2 cellular contexts compared by ENCODE assay signal in the genomic region with DNA sequence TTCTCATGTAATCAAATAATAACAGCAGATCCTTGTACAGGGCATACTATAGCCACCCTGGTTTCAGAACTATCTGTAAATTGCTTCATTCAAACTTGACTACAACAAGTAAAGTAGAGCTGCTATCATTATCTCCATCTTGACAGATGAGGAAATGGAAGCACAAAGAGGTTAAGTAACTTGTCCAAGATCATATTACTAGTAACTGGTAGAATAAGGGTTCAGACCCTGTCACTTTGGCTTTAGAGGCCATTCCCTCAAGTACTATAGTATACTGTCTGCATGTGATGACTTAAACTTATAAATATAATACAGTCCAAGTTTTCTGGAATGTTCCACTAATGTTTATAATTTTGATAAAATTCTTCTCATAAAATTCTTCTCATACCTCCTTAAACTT.
TF ChIP-seq lines count a peak whose summit lies in the region.

No MANE protein-coding gene starts in this region.

TF ChIP-seq in SK-N-SH treated with all-trans-retinoic acid at 6 μM for 48 hours, 23 proteins besides CTCF, POLR2A, EP300 and RAD21 (continued from another document):
- TF ChIP-seq TCF4 (CRISPR knock-in tag; IDR thresholded peaks at IDR 0.05; ENCODE audit: borderline replicate concordance), result no peak
TF ChIP-seq in SK-N-SH treated with all-trans-retinoic acid at 6 μM for 48 hours: peak in this region for 0.

TF ChIP-seq in SK-N-SH, 30 proteins besides CTCF, POLR2A, EP300 and RAD21 (continued from another document):
- TF ChIP-seq RXRA (IDR thresholded peaks at IDR 0.05; ENCODE audit: borderline replicate concordance, low read depth), result no peak
- no peak for TF ChIP-seq CHD2 (IDR thresholded peaks at IDR 0.05; ENCODE audit: low read length, partially characterized antibody)
- TF ChIP-seq, protein P1, sequence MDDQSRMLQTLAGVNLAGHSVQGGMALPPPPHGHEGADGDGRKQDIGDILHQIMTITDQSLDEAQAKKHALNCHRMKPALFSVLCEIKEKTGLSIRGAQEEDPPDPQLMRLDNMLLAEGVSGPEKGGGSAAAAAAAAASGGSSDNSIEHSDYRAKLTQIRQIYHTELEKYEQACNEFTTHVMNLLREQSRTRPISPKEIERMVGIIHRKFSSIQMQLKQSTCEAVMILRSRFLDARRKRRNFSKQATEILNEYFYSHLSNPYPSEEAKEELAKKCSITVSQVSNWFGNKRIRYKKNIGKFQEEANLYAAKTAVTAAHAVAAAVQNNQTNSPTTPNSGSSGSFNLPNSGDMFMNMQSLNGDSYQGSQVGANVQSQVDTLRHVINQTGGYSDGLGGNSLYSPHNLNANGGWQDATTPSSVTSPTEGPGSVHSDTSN (IDR thresholded peaks at IDR 0.05), result no peak; the same call in 1 of the 2 replicates
- TF ChIP-seq EZH2phosphoT487 (IDR thresholded peaks at IDR 0.05; ENCODE audit: borderline replicate concordance, low read depth), result no peak
- no peak for TF ChIP-seq USF2 (IDR thresholded peaks at IDR 0.05; ENCODE audit: borderline replicate concordance, low read depth, low read length)
- no peak for TF ChIP-seq TEAD4 (IDR thresholded peaks at IDR 0.05; ENCODE audit: borderline replicate concordance, insufficient read depth)
- no peak for TF ChIP-seq JUND (IDR thresholded peaks at IDR 0.05)
- no peak for TF ChIP-seq FOXM1 (IDR thresholded peaks at IDR 0.05; ENCODE audit: low read depth)
- TF ChIP-seq, protein P2, sequence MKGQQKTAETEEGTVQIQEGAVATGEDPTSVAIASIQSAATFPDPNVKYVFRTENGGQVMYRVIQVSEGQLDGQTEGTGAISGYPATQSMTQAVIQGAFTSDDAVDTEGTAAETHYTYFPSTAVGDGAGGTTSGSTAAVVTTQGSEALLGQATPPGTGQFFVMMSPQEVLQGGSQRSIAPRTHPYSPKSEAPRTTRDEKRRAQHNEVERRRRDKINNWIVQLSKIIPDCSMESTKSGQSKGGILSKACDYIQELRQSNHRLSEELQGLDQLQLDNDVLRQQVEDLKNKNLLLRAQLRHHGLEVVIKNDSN (IDR thresholded peaks at IDR 0.05; ENCODE audit: borderline replicate concordance, low read depth), result no peak
- TF ChIP-seq, protein P3, sequence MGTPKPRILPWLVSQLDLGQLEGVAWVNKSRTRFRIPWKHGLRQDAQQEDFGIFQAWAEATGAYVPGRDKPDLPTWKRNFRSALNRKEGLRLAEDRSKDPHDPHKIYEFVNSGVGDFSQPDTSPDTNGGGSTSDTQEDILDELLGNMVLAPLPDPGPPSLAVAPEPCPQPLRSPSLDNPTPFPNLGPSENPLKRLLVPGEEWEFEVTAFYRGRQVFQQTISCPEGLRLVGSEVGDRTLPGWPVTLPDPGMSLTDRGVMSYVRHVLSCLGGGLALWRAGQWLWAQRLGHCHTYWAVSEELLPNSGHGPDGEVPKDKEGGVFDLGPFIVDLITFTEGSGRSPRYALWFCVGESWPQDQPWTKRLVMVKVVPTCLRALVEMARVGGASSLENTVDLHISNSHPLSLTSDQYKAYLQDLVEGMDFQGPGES (IDR thresholded peaks at IDR 0.05; ENCODE audit: low read depth, low read length), result no peak
- no peak for TF ChIP-seq TAF1 (IDR thresholded peaks at IDR 0.05; ENCODE audit: borderline replicate concordance, low read depth, low read length)
- TF ChIP-seq FOXJ3 (CRISPR knock-in tag; IDR thresholded peaks at IDR 0.05), result no peak
